20 cellular contexts compared by ENCODE assay signal in genomic region chrX:41723821-41724220, GRCh38. TPM values are rescaled to one million over a fixed set of nuclear protein-coding genes. Genes with fewer than 3 reads are reported as not detected.
A peak's percentile ranks its signal among the peaks of the same experiment; 100 is the strongest.
DNase-seq lines count a peak whose midpoint lies in the region; ATAC-seq and TF ChIP-seq lines count a peak whose summit lies in the region.
"Had no signal": no experiment of that assay in that cellular context is flagged by ENCODE, and none has a peak within 500 bp of the region (broad histone marks: within the 10 kb centered on the region; RNA-seq: fewer than 3 reads in every experiment).

GPR82 (plus strand) TSS chrX:41724181; CDS start chrX:41727027, 2,846 bp downstream.

- CTCF ChIA-PET in T-cell (lab: Charles Lee) = no interaction called here

- H3K4me1 Mint-ChIP-seq in activated T-helper 17 cell treated with anti-CD3 and anti-CD28 coated beads, Interleukin-2, amount 50 U/mL, for 72 hours = peaks cover 21% of the 10 kb centered on the region
- H3K4me1 Mint-ChIP-seq in T-cell = peaks cover 12 to 45% (median 30%) of the 10 kb centered on the region in 3 donors

- H3K9me2 ChIP-seq in DOHH2 (replicated peaks; ENCODE audit: control insufficient read depth, low read length) = no peaks in the 10 kb centered on the region
- H3K9me2 ChIP-seq: SK-N-SH had no signal

- no peak for ATAC-seq in activated T-helper 17 cell treated with anti-CD3 and anti-CD28 coated beads, Interleukin-2, amount 50 U/mL, for 72 hours (replicated peaks)
- no peak for ATAC-seq in T-cell (replicated peaks in 1 of 4)
- ATAC-seq: K562, left ventricle myocardium superior had no signal

- H3K27ac ChIP-seq in DOHH2 (ENCODE audit: low read depth, low read length) (peak within 1 kb of the TSS; percentile 82), neutrophil (peak within 1 kb of the TSS; percentile 39)

- peak within 1 kb of the TSS; percentile 71 for H3K4me2 ChIP-seq in DOHH2 (ENCODE audit: low read length)
- H3K4me2 ChIP-seq: SK-N-SH had no signal

- H3K9me3 Mint-ChIP-seq in activated T-helper 17 cell treated with anti-CD3 and anti-CD28 coated beads, Interleukin-2, amount 50 U/mL, for 72 hours = peaks cover 3% of the 10 kb centered on the region
- peaks cover 0 to 4% (median 4%) of the 10 kb centered on the region in 3 donors for H3K9me3 Mint-ChIP-seq in T-cell

- H3K4me3 Mint-ChIP-seq in activated T-helper 17 cell treated with anti-CD3 and anti-CD28 coated beads, Interleukin-2, amount 50 U/mL, for 72 hours = peak within 1 kb of the TSS; percentile 47
- H3K4me3 Mint-ChIP-seq in T-cell = no peak within 1 kb of the TSS
- H3K4me3 Mint-ChIP-seq: activated naive CD4-positive, alpha-beta T cell treated with anti-CD3 and anti-CD28 coated beads, Interleukin-2, amount 10 ng/mL, durations not matched to agents 7 days and 5 days had no signal

- peaks cover 20% of the 10 kb centered on the region for H3K36me3 Mint-ChIP-seq in activated T-helper 17 cell treated with anti-CD3 and anti-CD28 coated beads, Interleukin-2, amount 50 U/mL, for 72 hours (ENCODE audit: low read depth)
- peaks cover 37% of the 10 kb centered on the region for H3K36me3 Mint-ChIP-seq in T-cell

- H3K4me1 ChIP-seq in DOHH2 (ENCODE audit: control insufficient read depth, low read length) (peaks cover 70% of the 10 kb centered on the region), neutrophil (ENCODE audit: control insufficient read depth in 1 of 2, insufficient read depth in 1 of 2, low read depth in 1 of 2, low read length in 1 of 2) (peaks cover 49 to 51% of the 10 kb centered on the region in 2 experiments)

- no peaks in the 10 kb centered on the region for H3K79me2 ChIP-seq in DOHH2 (ENCODE audit: control insufficient read depth, low read length)

- H3K36me3 ChIP-seq in DOHH2 (ENCODE audit: control insufficient read depth, low read length) = no peaks in the 10 kb centered on the region
- H3K36me3 ChIP-seq in neutrophil = no peaks in the 10 kb centered on the region

- H4K20me1 ChIP-seq in DOHH2 (ENCODE audit: control insufficient read depth, insufficient read depth, low read depth, low read length) = no peaks in the 10 kb centered on the region

- POLR2A ChIA-PET in T-cell (lab: Charles Lee) = no interaction called here

- H3K27me3 ChIP-seq in DOHH2 (ENCODE audit: control insufficient read depth, low read length) = no peaks in the 10 kb centered on the region
- no peaks in the 10 kb centered on the region for H3K27me3 ChIP-seq in neutrophil

- H3F3A ChIP-seq in DOHH2 (ENCODE audit: control insufficient read depth, insufficient read depth) = 0 out of 2 replicates have a peak, but pooled peaks cover 9% of the 10 kb centered on the region

- peak within 1 kb of the TSS; percentile 11 for H3K27ac Mint-ChIP-seq in activated T-helper 17 cell treated with anti-CD3 and anti-CD28 coated beads, Interleukin-2, amount 50 U/mL, for 72 hours
- peak within 1 kb of the TSS in 1 of 2 donors; percentile 27 for H3K27ac Mint-ChIP-seq in T-cell
- H3K27ac Mint-ChIP-seq: activated naive CD4-positive, alpha-beta T cell treated with anti-CD3 and anti-CD28 coated beads, Interleukin-2, amount 10 ng/mL, durations not matched to agents 7 days and 5 days; progenitor cell of endocrine pancreas had no signal

- H3K9me3 ChIP-seq in DOHH2 (ENCODE audit: control insufficient read depth, insufficient read depth, low read length) (peaks cover 5% of the 10 kb centered on the region; the same call in 1 of the 2 replicates), neutrophil (no peaks in the 10 kb centered on the region)
- H3K9me3 ChIP-seq: SK-N-SH had no signal

- H3K4me3 ChIP-seq in DOHH2 (ENCODE audit: low read length) = peak within 1 kb of the TSS; percentile 60
- H3K4me3 ChIP-seq in neutrophil (ENCODE audit: low read depth in 1 of 2, low read length in 1 of 2) = no peak within 1 kb of the TSS
- H3K4me3 ChIP-seq: K562 had no signal

- peak; percentile 86 for DNase-seq in NOMO-1 treated with DMSO at 0.1 percent for 48 hours (lab: John Stamatoyannopoulos, UW; ENCODE audit: unreplicated experiment)
- DNase-seq in stimulated activated CD4-positive, alpha-beta T cell treated with anti-CD3 and anti-CD28 coated beads, Interleukin-4, amount 100 ng/mL, for 4 hours = no peak
- DNase-seq in ecto neural progenitor cell (ENCODE audit: low spot score) = no peak
- no peak for DNase-seq in occipital lobe (lab: John Stamatoyannopoulos, UW)
- DNase-seq in T-cell = no peak
- DNase-seq: activated naive CD4-positive, alpha-beta T cell treated with anti-CD3 and anti-CD28 coated beads, Interleukin-2, amount 10 ng/mL, durations not matched to agents 7 days and 5 days; DMS153; effector memory CD4-positive, alpha-beta T cell; hypothalamus; left ventricle myocardium superior; NCI-H146; NCI-H226; SK-N-SH had no signal

- TF ChIP-seq CTCF in DOHH2 (IDR thresholded peaks at IDR 0.05; ENCODE audit: low read depth, low read length, poor library complexity, severe bottlenecking) (no peak), neutrophil (IDR thresholded peaks at IDR 0.05) (no peak)

- H3K27me3 Mint-ChIP-seq in activated T-helper 17 cell treated with anti-CD3 and anti-CD28 coated beads, Interleukin-2, amount 50 U/mL, for 72 hours = no peaks in the 10 kb centered on the region
- peaks cover 0 to 4% of the 10 kb centered on the region in 2 donors for H3K27me3 Mint-ChIP-seq in T-cell
- H3K27me3 Mint-ChIP-seq: activated naive CD4-positive, alpha-beta T cell treated with anti-CD3 and anti-CD28 coated beads, Interleukin-2, amount 10 ng/mL, durations not matched to agents 7 days and 5 days; progenitor cell of endocrine pancreas had no signal

RNA-seq across cellular contexts. Expression of gene GPR82, which starts in this region (rescaled TPM):
- total RNA-seq in activated T-helper 17 cell treated with anti-CD3 and anti-CD28 coated beads, Interleukin-2, amount 50 U/mL, for 72 hours = not detected
- total RNA-seq in occipital lobe (not detected), T-cell (under 1 TPM in 3 of 5 donors, not detected in 2; 0.07 to 0.22 (median 0.15) TPM)
- total RNA-seq: bronchial epithelial cell, K562, myocyte, progenitor cell of endocrine pancreas had no signal
